In the genomic region with DNA sequence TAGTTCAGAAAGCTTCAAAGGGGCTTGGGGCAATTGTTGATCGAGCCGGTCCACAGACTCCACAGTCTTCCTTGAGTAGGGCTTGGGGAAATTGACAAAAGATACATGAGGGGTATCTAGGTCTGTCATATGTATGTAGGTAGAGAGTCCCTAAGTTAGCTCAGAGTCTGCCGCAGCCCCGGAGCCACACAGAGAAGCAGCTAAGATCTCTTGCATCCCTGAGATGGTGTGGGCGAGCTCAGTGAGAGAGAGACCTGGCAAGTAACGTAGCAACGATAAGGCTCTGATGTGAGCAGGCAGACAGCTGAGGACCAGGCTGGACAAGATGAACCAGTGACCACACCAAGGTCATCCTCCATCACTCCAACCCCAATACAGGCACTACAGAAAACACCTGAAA, we compare ENCODE assay signal across 18 cellular contexts.
"Had no signal": no experiment of that assay in that cellular context is flagged by ENCODE, and none has a peak within 500 bp of the region (broad histone marks: within the 10 kb centered on the region; RNA-seq: fewer than 3 reads in every experiment).

No MANE protein-coding gene starts in this region.

- H3K27me3 Mint-ChIP-seq: activated B cell treated with CpG ODN at 0.5 μM for 24 hours; activated CD8-positive, alpha-beta T cell treated with anti-CD3 and anti-CD28 coated beads for 36 hours; activated naive CD8-positive, alpha-beta T cell treated with anti-CD3 and anti-CD28 coated beads for 36 hours; naive thymus-derived CD4-positive, alpha-beta T cell had no signal

- H3K27ac Mint-ChIP-seq: activated B cell treated with CpG ODN at 0.5 μM for 24 hours; activated CD8-positive, alpha-beta T cell treated with anti-CD3 and anti-CD28 coated beads for 36 hours; activated naive CD4-positive, alpha-beta T cell treated with anti-CD3 and anti-CD28 coated beads for 36 hours; activated naive CD8-positive, alpha-beta T cell treated with anti-CD3 and anti-CD28 coated beads for 36 hours; mesothelial cell of epicardium; naive thymus-derived CD4-positive, alpha-beta T cell; T-helper 2 cell treated with Interferon-gamma antibody and Interleukin-4, amounts not matched to agents 5 μg/mL and 100 μg/mL, for 36 hours; type B pancreatic cell had no signal

- H3K4me1 Mint-ChIP-seq: activated B cell treated with CpG ODN at 0.5 μM for 24 hours; activated naive CD8-positive, alpha-beta T cell treated with anti-CD3 and anti-CD28 coated beads for 36 hours; naive thymus-derived CD4-positive, alpha-beta T cell had no signal

- H3K36me3 Mint-ChIP-seq: activated naive CD8-positive, alpha-beta T cell treated with anti-CD3 and anti-CD28 coated beads for 36 hours; mesothelial cell of epicardium; naive thymus-derived CD4-positive, alpha-beta T cell; type B pancreatic cell had no signal

- H3K4me3 Mint-ChIP-seq: activated B cell treated with CpG ODN at 0.5 μM for 24 hours; activated CD8-positive, alpha-beta T cell treated with anti-CD3 and anti-CD28 coated beads for 36 hours; activated naive CD4-positive, alpha-beta T cell treated with anti-CD3 and anti-CD28 coated beads for 36 hours; activated naive CD8-positive, alpha-beta T cell treated with anti-CD3 and anti-CD28 coated beads for 36 hours; mesothelial cell of epicardium; naive thymus-derived CD4-positive, alpha-beta T cell; T-helper 2 cell treated with Interferon-gamma antibody and Interleukin-4, amounts not matched to agents 5 μg/mL and 100 μg/mL, for 36 hours; type B pancreatic cell had no signal

- H3K9me3 Mint-ChIP-seq: type B pancreatic cell had no signal

- H3K27ac ChIP-seq: colonic mucosa, right lobe of liver, uterus had no signal

- DNase-seq: activated B cell treated with CpG ODN at 0.5 μM for 24 hours; activated CD4-positive, alpha-beta T cell treated with anti-CD3 and anti-CD28 coated beads, Interleukin-2, amount 50 U/mL, for 1 hour; activated CD8-positive, alpha-beta T cell treated with anti-CD3 and anti-CD28 coated beads for 36 hours; activated effector memory CD4-positive, alpha-beta T cell treated with anti-CD3 and anti-CD28 coated beads, Interleukin-2, amount 50 U/mL, for 16 hours; activated naive CD4-positive, alpha-beta T cell treated with anti-CD3 and anti-CD28 coated beads for 36 hours; activated naive CD8-positive, alpha-beta T cell treated with anti-CD3 and anti-CD28 coated beads for 36 hours; colonic mucosa; effector CD8-positive, alpha-beta T cell; left ventricle myocardium superior; naive thymus-derived CD4-positive, alpha-beta T cell; right lobe of liver; stimulated activated CD4-positive, alpha-beta T cell treated with anti-CD3 and anti-CD28 coated beads, Interleukin-2, amount 100 ng/mL, for 48 hours; stimulated activated naive CD4-positive, alpha-beta T cell treated with Interleukin-2 at 50 U/mL for 16 hours; T-helper 1 cell; uterus had no signal
